9 cellular contexts compared by ENCODE assay signal in genomic region chr1:60621524-60621923, GRCh38.
DNase-seq lines count a peak whose midpoint lies in the region; ATAC-seq, FAIRE-seq and TF ChIP-seq lines count a peak whose summit lies in the region.
"Had no signal": no experiment of that assay in that cellular context is flagged by ENCODE, and none has a peak within 500 bp of the region (broad histone marks: within the 10 kb centered on the region; RNA-seq: fewer than 3 reads in every experiment).

No MANE protein-coding gene starts in this region.

- TF ChIP-seq POLR2A in K562 (conservative IDR thresholded peaks at IDR 0.05): no peak

- TF ChIP-seq EP300 in K562 (IDR thresholded peaks at IDR 0.05; ENCODE audit: low read length): no peak

- H3K27me3 ChIP-seq in K562 (ENCODE audit: control insufficient read depth in 2 of 2, insufficient read depth in 2 of 2, low read length in 2 of 2): no peaks in the 10 kb centered on the region

- no peak for TF ChIP-seq CTCF in Calu3 (IDR thresholded peaks at IDR 0.05; ENCODE audit: unreplicated experiment)
- no peak for TF ChIP-seq CTCF in K562 (IDR thresholded peaks at IDR 0.05 in 2 of 3, conservative IDR thresholded peaks at IDR 0.05 in 1 of 3; ENCODE audit: insufficient read depth in 2 of 3, low read depth in 1 of 3, low read length in 3 of 3)
- no peak for TF ChIP-seq CTCF in mucosa of descending colon (IDR thresholded peaks at IDR 0.05)

- DNase-seq in Calu3 (no peak), NCI-H2081 (lab: John Stamatoyannopoulos, UW) (peak; percentile 87 to 99), K562 (ENCODE audit: extremely low read depth in 1 of 4, low spot score in 3 of 4) (no peak), mucosa of descending colon (peak in 1 of 3 donors; percentile 22), GF-D8 (lab: John Stamatoyannopoulos, UW) (no peak), frontal cortex (ENCODE audit: low spot score in 2 of 2) (no peak)
- DNase-seq in T-helper 2 cell treated with Interferon-gamma antibody and Interleukin-4, amounts not matched to agents 5 μg/mL and 100 μg/mL, for 36 hours (ENCODE audit: low spot score): no peak

- intact Hi-C loops in Calu3 (cut with micrococcal nuclease; ENCODE audit: unreplicated experiment): no loop called here
- intact Hi-C loops in K562 (cut with micrococcal nuclease): no loop called here
- intact Hi-C loops in mucosa of descending colon (cut with DNase I, micrococcal nuclease): no loop called here

- CTCF ChIA-PET in Calu3 (lab: Charles Lee) (no interaction called here), K562 (lab: Yijun Ruan, JAX; ENCODE audit: low intra/inter-chr PET ratio) (no interaction called here)

- no peaks in the 10 kb centered on the region for H4K20me1 ChIP-seq in K562 (replicated peaks; ENCODE audit: control insufficient read depth, insufficient read depth, low read length)

- in situ Hi-C loops in K562 (cut with MboI): no loop called here

- no peak overlapping the region for H2AFZ ChIP-seq in K562 (ENCODE audit: low read depth, low read length)

- no peak overlapping the region for H3K27ac ChIP-seq in K562 (ENCODE audit: extremely low read depth, low read depth, low read length)
- H3K27ac ChIP-seq: C4-2B had no signal

- no peaks in the 10 kb centered on the region for H3K4me1 ChIP-seq in K562 (replicated peaks in 1 of 2; ENCODE audit: control insufficient read depth in 2 of 2, insufficient read depth in 2 of 2, low read length in 2 of 2)
- no peaks in the 10 kb centered on the region for H3K4me1 ChIP-seq in mucosa of descending colon (ENCODE audit: low read depth)

- WGBS in K562 (ENCODE audit: insufficient coverage, low coverage, missing lambda C conversion rate): 40% methylated on average over 10 of the region's 10 CpGs

- H3K9me3 Mint-ChIP-seq in Calu3 (ENCODE audit: low read depth, unreplicated experiment): peaks cover 4% of the 10 kb centered on the region
- no peaks in the 10 kb centered on the region for H3K9me3 Mint-ChIP-seq in T-helper 2 cell treated with Interferon-gamma antibody and Interleukin-4, amounts not matched to agents 5 μg/mL and 100 μg/mL, for 36 hours

- no peaks in the 10 kb centered on the region for H3K27me3 Mint-ChIP-seq in Calu3 (ENCODE audit: unreplicated experiment)
- H3K27me3 Mint-ChIP-seq in T-helper 2 cell treated with Interferon-gamma antibody and Interleukin-4, amounts not matched to agents 5 μg/mL and 100 μg/mL, for 36 hours (ENCODE audit: low read depth): peaks cover 4% of the 10 kb centered on the region

- BruUV-seq in Calu3 (replicated peaks; lab: Mats Ljungman, UMichigan): no TSS peak
- BruUV-seq in K562 (replicated peaks; lab: Mats Ljungman, UMichigan): no TSS peak

- H3K36me3 ChIP-seq in K562 (ENCODE audit: control insufficient read depth, insufficient read depth, low read length) (no peaks in the 10 kb centered on the region), mucosa of descending colon (ENCODE audit: low read depth) (no peaks in the 10 kb centered on the region)

- no peaks in the 10 kb centered on the region for H3K9me3 ChIP-seq in K562 (replicated peaks; ENCODE audit: control insufficient read depth, insufficient read depth, low read depth, low read length)
- H3K9me3 ChIP-seq in mucosa of descending colon: no peaks in the 10 kb centered on the region

- FAIRE-seq in K562 (lab: Jason Lieb, UNC) (no peak), frontal cortex (lab: Jason Lieb, UNC) (no peak)

- ATAC-seq in K562: no peak
- ATAC-seq in mucosa of descending colon: peak; percentile 56
- no peak for ATAC-seq in HG02642 (IDR thresholded peaks at IDR 0.05; ENCODE audit: poor library complexity, unreplicated experiment)

- H3K4me3 ChIP-seq in K562 (no peak overlapping the region), mucosa of descending colon (no peak overlapping the region)

- H3K27ac Mint-ChIP-seq in Calu3 (ENCODE audit: unreplicated experiment): peak overlapping the region; percentile 39
- no peak overlapping the region for H3K27ac Mint-ChIP-seq in T-helper 2 cell treated with Interferon-gamma antibody and Interleukin-4, amounts not matched to agents 5 μg/mL and 100 μg/mL, for 36 hours

- no peak overlapping the region for H3K4me3 Mint-ChIP-seq in Calu3 (ENCODE audit: low read depth, unreplicated experiment)
- no peak overlapping the region for H3K4me3 Mint-ChIP-seq in T-helper 2 cell treated with Interferon-gamma antibody and Interleukin-4, amounts not matched to agents 5 μg/mL and 100 μg/mL, for 36 hours

- TF ChIP-seq RAD21 in K562 (CRISPR knock-in tag; conservative IDR thresholded peaks at IDR 0.05 in 1 of 2, IDR thresholded peaks at IDR 0.05 in 1 of 2): no peak

- no peaks in the 10 kb centered on the region for H3K36me3 Mint-ChIP-seq in Calu3 (ENCODE audit: insufficient read depth, unreplicated experiment)
- no peaks in the 10 kb centered on the region for H3K36me3 Mint-ChIP-seq in T-helper 2 cell treated with Interferon-gamma antibody and Interleukin-4, amounts not matched to agents 5 μg/mL and 100 μg/mL, for 36 hours (ENCODE audit: low read depth)

- no peak overlapping the region for H3K4me2 ChIP-seq in K562 (ENCODE audit: insufficient read depth, low read length)

- POLR2A ChIA-PET in K562 (lab: Yijun Ruan, JAX): no interaction called here

- no peaks in the 10 kb centered on the region for H3K79me2 ChIP-seq in K562 (ENCODE audit: control insufficient read depth, insufficient read depth, low read length)

- no peak overlapping the region for H3K9ac ChIP-seq in K562 (ENCODE audit: insufficient read depth in 1 of 2, low read depth in 2 of 2, low read length in 2 of 2)

- H3K9me1 ChIP-seq in K562 (ENCODE audit: control insufficient read depth, insufficient read depth, low read length): no peaks in the 10 kb centered on the region

- H3K4me1 Mint-ChIP-seq in Calu3 (ENCODE audit: low read depth, unreplicated experiment): no peaks in the 10 kb centered on the region
- H3K4me1 Mint-ChIP-seq in T-helper 2 cell treated with Interferon-gamma antibody and Interleukin-4, amounts not matched to agents 5 μg/mL and 100 μg/mL, for 36 hours (ENCODE audit: low read depth): no peaks in the 10 kb centered on the region

TF ChIP-seq in K562, 482 proteins besides CTCF, POLR2A, EP300 and RAD21:
- TF ChIP-seq MAFK (IDR thresholded peaks at IDR 0.05; ENCODE audit: low read length) (0 out of 2 replicates have a peak, but pooled peaks have one; percentile 3), CREM (IDR thresholded peaks at IDR 0.05; ENCODE audit: low read depth) (no peak)

Comparison
In these comparisons a context has a peak if more than half of its experiments do, and no peak if none do; other contexts are left out.
1. DNase-seq: peak in NCI-H2081 (2 of 2); none in Calu3 (single experiment), K562 (0 of 4), GF-D8 (single experiment), frontal cortex (0 of 2) and T-helper 2 cell treated with Interferon-gamma antibody and Interleukin-4, amounts not matched to agents 5 μg/mL and 100 μg/mL, for 36 hours (single experiment).